In the genomic region with DNA sequence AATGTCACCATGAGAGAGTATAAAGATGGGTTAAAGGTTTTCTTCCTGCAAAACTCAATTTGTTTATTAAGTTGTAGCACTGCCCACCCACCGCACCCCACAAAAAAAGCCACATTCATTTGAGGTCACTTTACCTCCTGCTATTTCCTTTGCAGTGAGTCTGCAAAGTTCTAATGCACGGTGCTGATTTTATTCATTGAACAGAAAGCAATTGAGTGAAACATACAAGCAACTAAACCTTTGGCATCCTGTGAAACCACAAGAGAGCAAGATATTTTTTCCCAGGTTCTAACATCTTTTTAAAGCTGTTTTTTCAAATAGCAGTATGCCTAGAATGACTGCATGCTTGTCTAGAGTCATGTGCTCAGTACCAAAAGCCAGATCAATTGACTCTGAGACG, we compare ENCODE assay signal across 10 cellular contexts. TPM values are rescaled to one million over a fixed set of nuclear protein-coding genes. Genes with fewer than 3 reads are reported as not detected.
A peak's percentile ranks its signal among the peaks of the same experiment; 100 is the strongest.
DNase-seq lines count a peak whose midpoint lies in the region; ATAC-seq, FAIRE-seq and TF ChIP-seq lines count a peak whose summit lies in the region.
"Had no signal": no experiment of that assay in that cellular context is flagged by ENCODE, and none has a peak within 500 bp of the region (broad histone marks: within the 10 kb centered on the region; RNA-seq: fewer than 3 reads in every experiment).

No MANE protein-coding gene starts in this region.

- 0 out of 2 replicates have a peak overlapping the region, but pooled peaks have one; percentile 1 for H3K4me2 ChIP-seq in MM.1S (ENCODE audit: low read depth, low read length)
- H3K4me2 ChIP-seq in HepG2 (ENCODE audit: low read depth, low read length), result no peak overlapping the region

- no TSS peak for BruUV-seq in HepG2 (replicated peaks; lab: Mats Ljungman, UMichigan)

- in situ Hi-C loops in HepG2 (cut with HindIII; ENCODE audit: extremely low pct_ligation_motif_present, low pct_unique_long_range_greater_than_20kb), result no loop called here

- DNase-seq in GM12865 (ENCODE audit: low read depth) (peak; percentile 87), MM.1S (peak; percentile 50), glomerular visceral epithelial cell (ENCODE audit: extremely low spot score) (peak; percentile 51), dorsolateral prefrontal cortex (no peak), HepG2 (ENCODE audit: low spot score) (no peak), RCC 7860 (ENCODE audit: low spot score) (no peak)
- DNase-seq: cerebellar nuclear complex had no signal

- 95% methylated on average over 3 of the region's 3 CpGs for WGBS in HepG2 (ENCODE audit: low lambda C conversion rate)

- H3K79me2 ChIP-seq in MM.1S (ENCODE audit: low read length), result no peaks in the 10 kb centered on the region
- H3K79me2 ChIP-seq in HepG2 (ENCODE audit: insufficient read depth, low read length), result peaks cover 49% of the 10 kb centered on the region

- ATAC-seq in GM21529 (IDR thresholded peaks at IDR 0.05; ENCODE audit: unreplicated experiment) (peak; percentile 46), HepG2 (no peak), HG03175 (IDR thresholded peaks at IDR 0.05; ENCODE audit: unreplicated experiment) (no peak)
- ATAC-seq: Panc1 had no signal

- peak overlapping the region; percentile 37 for H3K4me3 ChIP-seq in GM12865 (ENCODE audit: low read depth, low read length)
- no peak overlapping the region for H3K4me3 ChIP-seq in MM.1S (ENCODE audit: low read length)
- H3K4me3 ChIP-seq in dorsolateral prefrontal cortex, result no peak overlapping the region
- H3K4me3 ChIP-seq in HepG2 (replicated peaks in 1 of 3; ENCODE audit: insufficient read depth in 1 of 3, low read depth in 2 of 3, low read length in 3 of 3), result no peak overlapping the region

- no peak for TF ChIP-seq POLR2A in HepG2 (IDR thresholded peaks at IDR 0.05; ENCODE audit: insufficient read depth in 1 of 2, low read depth in 2 of 2, low read length in 2 of 2)

- H4K20me1 ChIP-seq in MM.1S (ENCODE audit: insufficient read depth, low read length) (no peaks in the 10 kb centered on the region), HepG2 (ENCODE audit: insufficient read depth, low read length) (peaks cover 3% of the 10 kb centered on the region; the same call in 1 of the 2 replicates)

- CTCF ChIA-PET in HepG2 (lab: Yijun Ruan, JAX; ENCODE audit: low intra/inter-chr PET ratio, low total read pairs), result no interaction called here

- H3F3A ChIP-seq in MM.1S (ENCODE audit: insufficient read depth, low read length), result no peaks in the 10 kb centered on the region

- TF ChIP-seq EP300 in HepG2 (IDR thresholded peaks at IDR 0.05; ENCODE audit: low read depth in 2 of 2, low read length in 2 of 2), result no peak
- no peak for TF ChIP-seq EP300 in HepG2 (CRISPR knock-in tag; IDR thresholded peaks at IDR 0.05; ENCODE audit: borderline replicate concordance)

- no peak overlapping the region for H2AFZ ChIP-seq in MM.1S (ENCODE audit: low read length)
- no peak overlapping the region for H2AFZ ChIP-seq in HepG2 (ENCODE audit: low read length)

- H3K27me3 ChIP-seq in MM.1S (replicated peaks; ENCODE audit: insufficient read depth, low read length), result no peaks in the 10 kb centered on the region
- H3K27me3 ChIP-seq in dorsolateral prefrontal cortex, result peaks cover 0 to 4% (median 0%) of the 10 kb centered on the region in 45 donors
- no peaks in the 10 kb centered on the region; a peak in 1 of 5 replicates for H3K27me3 ChIP-seq in HepG2 (ENCODE audit: control insufficient read depth in 1 of 2, insufficient read depth in 2 of 2, low read length in 2 of 2)

- intact Hi-C loops in dorsolateral prefrontal cortex (cut with DNase I), result no loop called here
- intact Hi-C loops in HepG2 (cut with micrococcal nuclease; ENCODE audit: unreplicated experiment), result no loop called here

- H3K36me3 ChIP-seq in MM.1S (replicated peaks; ENCODE audit: insufficient read depth, low read length) (no peaks in the 10 kb centered on the region), HepG2 (replicated peaks in 1 of 2; ENCODE audit: control insufficient read depth in 1 of 2, insufficient read depth in 2 of 2, low read length in 2 of 2) (no peaks in the 10 kb centered on the region)

- no peaks in the 10 kb centered on the region for H3K9me2 ChIP-seq in MM.1S (replicated peaks; ENCODE audit: insufficient read depth, low read length)

- no peak overlapping the region for H3K9ac ChIP-seq in MM.1S (ENCODE audit: low read length)
- no peak overlapping the region for H3K9ac ChIP-seq in HepG2 (ENCODE audit: insufficient read depth, low read depth, low read length)

- TF ChIP-seq RAD21 in HepG2 (CRISPR knock-in tag; IDR thresholded peaks at IDR 0.05), result no peak

- H3K4me1 ChIP-seq in MM.1S (ENCODE audit: low read length) (0 out of 2 replicates have a peak, but pooled peaks cover 7% of the 10 kb centered on the region), HepG2 (ENCODE audit: insufficient read depth, low read length) (peaks cover 15% of the 10 kb centered on the region; the same call in 1 of the 2 replicates)

- H3K9me3 ChIP-seq in MM.1S (replicated peaks; ENCODE audit: insufficient read depth, low read length) (no peaks in the 10 kb centered on the region), HepG2 (ENCODE audit: low read length) (no peaks in the 10 kb centered on the region)

- POLR2A ChIA-PET in HepG2 (lab: Yijun Ruan, JAX), result no interaction called here

- H3K27ac ChIP-seq in MM.1S (ENCODE audit: low read length) (no peak overlapping the region), dorsolateral prefrontal cortex (no peak overlapping the region), HepG2 (ENCODE audit: extremely low read length, insufficient read depth, low read length) (no peak overlapping the region)

- no peak for TF ChIP-seq CTCF in GM12865 (IDR thresholded peaks at IDR 0.05; ENCODE audit: insufficient read depth, low read depth, low read length, missing control alignments)
- no peak for TF ChIP-seq CTCF in MM.1S (IDR thresholded peaks at IDR 0.05; ENCODE audit: low read length)
- no peak for TF ChIP-seq CTCF in dorsolateral prefrontal cortex (IDR thresholded peaks at IDR 0.05 in 54 of 56, conservative IDR thresholded peaks at IDR 0.05 in 2 of 56; ENCODE audit: low read depth in 1 of 56, partially characterized antibody in 56 of 56)
- no peak for TF ChIP-seq CTCF in HepG2 (CRISPR knock-in tag; IDR thresholded peaks at IDR 0.05)

- no peak for FAIRE-seq in HepG2 (lab: Jason Lieb, UNC)
- FAIRE-seq in RCC 7860 (lab: Jason Lieb, UNC), result no peak

TF ChIP-seq in HepG2, 621 proteins besides CTCF, POLR2A, EP300 and RAD21:
- TF ChIP-seq ZSCAN29 (CRISPR knock-in tag; conservative IDR thresholded peaks at IDR 0.05) (no peak), ZNF749 (CRISPR knock-in tag; IDR thresholded peaks at IDR 0.05; ENCODE audit: borderline replicate concordance) (no peak)

RNA-seq across cellular contexts. Expression of a gene that starts 39.0 kb away (rescaled TPM):
- 10 to 100 TPM in 106 of 120 experiments, 1 to 10 TPM in 14; 6.9 to 20.2 (median 12.8) TPM for total RNA-seq in dorsolateral prefrontal cortex
- total RNA-seq in HepG2 (2016; rRNA removed; fragmentation: Illumina TruSeq; extraction: Trizol), result 44.1 and 62.9 TPM in 2 replicates
- 17.9 and 20.2 TPM in 2 replicates for total RNA-seq in HepG2 (2016; cell fraction: cytosol; rRNA removed; fragmentation: Illumina TruSeq; extraction: Trizol; ENCODE audit: low read depth)
- total RNA-seq in HepG2 (2016; cell fraction: insoluble cytoplasmic fraction; rRNA removed; fragmentation: Illumina TruSeq; extraction: Trizol), result 44.0 and 58.1 TPM in 2 replicates
- total RNA-seq in HepG2 (2016; cell fraction: membrane; rRNA removed; fragmentation: Illumina TruSeq; extraction: Trizol), result 46.2 and 47.5 TPM in 2 replicates
- 21.7 and 27.0 TPM in 2 replicates for total RNA-seq in HepG2 (2016; cell fraction: nucleus; rRNA removed; fragmentation: Illumina TruSeq; extraction: Trizol)
- 14.7 and 19.0 TPM in 2 replicates for polyA plus RNA-seq in HepG2 (2011; rRNA removed)
- 9.2 and 13.5 TPM in 2 replicates for polyA plus RNA-seq in HepG2 (2011; cell fraction: cytosol; rRNA removed)
- polyA plus RNA-seq in HepG2 (2011; cell fraction: nucleus; rRNA removed), result 4.5 and 5.4 TPM in 2 replicates
- polyA plus RNA-seq in HepG2 (2012), result 27.4 and 29.6 TPM in 2 replicates
- 14.3 and 16.0 TPM in 2 replicates for polyA plus RNA-seq in HepG2 (2016; cell fraction: cytosol; fragmentation: Illumina TruSeq; extraction: Trizol; ENCODE audit: low read depth)
- polyA plus RNA-seq in HepG2 (2016; cell fraction: insoluble cytoplasmic fraction; fragmentation: Illumina TruSeq; extraction: Trizol; ENCODE audit: low read depth), result 57.4 and 61.1 TPM in 2 replicates
- polyA plus RNA-seq in HepG2 (2016; cell fraction: membrane; fragmentation: Illumina TruSeq; extraction: Trizol; ENCODE audit: low read depth), result 32.5 and 36.1 TPM in 2 replicates
- polyA plus RNA-seq in HepG2 (2016; cell fraction: nucleus; fragmentation: Illumina TruSeq; extraction: Trizol; ENCODE audit: insufficient read depth, low read depth), result 23.4 and 25.5 TPM in 2 replicates
- polyA minus RNA-seq in HepG2 (2011; rRNA and poly(A)+ RNA removed; ENCODE audit: low replicate concordance), result 4.5 and 6.2 TPM in 2 replicates
- polyA minus RNA-seq in HepG2 (2011; cell fraction: cytosol; rRNA and poly(A)+ RNA removed), result 24.5 and 25.1 TPM in 2 replicates
- 21.0 and 24.1 TPM in 2 replicates for polyA minus RNA-seq in HepG2 (2011; cell fraction: nucleus; rRNA and poly(A)+ RNA removed)

Comparison
In these comparisons a context has a peak if more than half of its experiments do, and no peak if none do; other contexts are left out.
1. DNase-seq: peak in GM12865 (single experiment), MM.1S (single experiment) and glomerular visceral epithelial cell (single experiment); none in dorsolateral prefrontal cortex (0 of 10), HepG2 (single experiment) and RCC 7860 (single experiment).